ENCODE assay signal across 1 cellular context in genomic region chr1:229537894-229538293, GRCh38.
TF ChIP-seq lines count a peak whose summit lies in the region.

No MANE protein-coding gene starts in this region.

TF ChIP-seq in WTC11, 78 proteins besides CTCF, POLR2A, EP300 and RAD21 (continued from another document):
- TF ChIP-seq ZNF512 (CRISPR knock-in tag; IDR thresholded peaks at IDR 0.05; ENCODE audit: borderline replicate concordance) (no peak), NR3C1 (CRISPR knock-in tag; conservative IDR thresholded peaks at IDR 0.05; ENCODE audit: low read depth) (no peak), IRF1 (CRISPR knock-in tag; IDR thresholded peaks at IDR 0.05) (no peak), CREM (CRISPR knock-in tag; IDR thresholded peaks at IDR 0.05) (no peak), E2F1 (CRISPR knock-in tag; IDR thresholded peaks at IDR 0.05) (no peak), KAT7 (CRISPR knock-in tag; IDR thresholded peaks at IDR 0.05; ENCODE audit: borderline replicate concordance) (no peak)
- TF ChIP-seq, protein P1, sequence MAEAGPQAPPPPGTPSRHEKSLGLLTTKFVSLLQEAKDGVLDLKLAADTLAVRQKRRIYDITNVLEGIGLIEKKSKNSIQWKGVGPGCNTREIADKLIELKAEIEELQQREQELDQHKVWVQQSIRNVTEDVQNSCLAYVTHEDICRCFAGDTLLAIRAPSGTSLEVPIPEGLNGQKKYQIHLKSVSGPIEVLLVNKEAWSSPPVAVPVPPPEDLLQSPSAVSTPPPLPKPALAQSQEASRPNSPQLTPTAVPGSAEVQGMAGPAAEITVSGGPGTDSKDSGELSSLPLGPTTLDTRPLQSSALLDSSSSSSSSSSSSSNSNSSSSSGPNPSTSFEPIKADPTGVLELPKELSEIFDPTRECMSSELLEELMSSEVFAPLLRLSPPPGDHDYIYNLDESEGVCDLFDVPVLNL (CRISPR knock-in tag; IDR thresholded peaks at IDR 0.05; ENCODE audit: borderline replicate concordance, low read depth): no peak
